23 cellular contexts compared by ENCODE assay signal in genomic region chr6:52675372-52675771, GRCh38. TPM values are rescaled to one million over a fixed set of nuclear protein-coding genes. Genes with fewer than 3 reads are reported as not detected.
DNase-seq lines count a peak whose midpoint lies in the region; ATAC-seq and TF ChIP-seq lines count a peak whose summit lies in the region.
"Had no signal": no experiment of that assay in that cellular context is flagged by ENCODE, and none has a peak within 500 bp of the region (broad histone marks: within the 10 kb centered on the region; RNA-seq: fewer than 3 reads in every experiment).

No MANE protein-coding gene starts in this region.

- in situ Hi-C loops in G401 (cut with HindIII; ENCODE audit: low sequenced_read_pairs) = no loop called here

- DNase-seq in amniotic epithelial cell (ENCODE audit: low read depth) (peak; percentile 2), mesendoderm (peak; percentile 94), endothelial cell (ENCODE audit: low spot score) (no peak), right lobe of liver (no peak), G401 (ENCODE audit: low spot score) (no peak)
- DNase-seq: ACHN; Calu3; CD8-positive, alpha-beta memory T cell; DMS153; H7; KBM-7; NCI-H1092; NCI-H1436 treated with DMSO at 0.1 percent for 48 hours; NCI-H2029 treated with DMSO at 0.1 percent for 48 hours; NCI-H2171 treated with DMSO at 0.1 percent for 48 hours; NCI-H526; PC-9; RPMI8226; SHP77 had no signal

- no peak for TF ChIP-seq POLR2A in right lobe of liver (IDR thresholded peaks at IDR 0.05)

- H3K27me3 ChIP-seq in KMS-11 (ENCODE audit: insufficient read depth, low read depth) (no peaks in the 10 kb centered on the region), mesendoderm (ENCODE audit: insufficient read depth, low read length, poor library complexity) (no peaks in the 10 kb centered on the region), right lobe of liver (no peaks in the 10 kb centered on the region)
- H3K27me3 ChIP-seq: BLaER1 had no signal

- H3K56ac ChIP-seq in mesendoderm (ENCODE audit: low read length) = no peak overlapping the region

- peaks cover 49% of the 10 kb centered on the region for H3K4me1 ChIP-seq in KMS-11 (ENCODE audit: low read depth, poor library complexity, severe bottlenecking)
- H3K4me1 ChIP-seq in mesendoderm (ENCODE audit: control insufficient read depth, low read depth, low read length) = peaks cover 25% of the 10 kb centered on the region
- peaks cover 0 to 20% (median 8%) of the 10 kb centered on the region in 4 donors for H3K4me1 ChIP-seq in right lobe of liver

- no peak overlapping the region for H4K8ac ChIP-seq in mesendoderm (ENCODE audit: low read depth, low read length)

- ATAC-seq in stimulated activated memory B cell treated with anti-CD40 and anti-IgM and Interleukin-4, amounts not matched to agents 10 μg/mL and 1 μg/mL and 100 μg/mL, for 72 hours = no peak
- ATAC-seq in right lobe of liver = no peak

- no CpG with 5 or more reads among the region's 1 CpG for WGBS in mesendoderm (ENCODE audit: extremely low coverage, insufficient coverage, low lambda C conversion rate)
- WGBS in right lobe of liver (ENCODE audit: insufficient coverage, low coverage, low lambda C conversion rate, missing lambda C conversion rate) = no CpG with 5 or more reads among the region's 1 CpG

- no peak overlapping the region for H3K18ac ChIP-seq in mesendoderm (ENCODE audit: low read length)

- H3K27me3 Mint-ChIP-seq in stimulated activated memory B cell treated with anti-CD40 and anti-IgM and Interleukin-4, amounts not matched to agents 10 μg/mL and 1 μg/mL and 100 μg/mL, for 72 hours = no peaks in the 10 kb centered on the region
- H3K27me3 Mint-ChIP-seq in endothelial cell (ENCODE audit: unreplicated experiment) = peaks cover 11% of the 10 kb centered on the region

- no peak overlapping the region for H2BK5ac ChIP-seq in mesendoderm (ENCODE audit: low read length)

- peaks cover 4% of the 10 kb centered on the region for H3K79me1 ChIP-seq in mesendoderm (ENCODE audit: low read length)

- H3K27ac ChIP-seq in KMS-11 (peak overlapping the region; percentile 3; the same call in 1 of the 2 replicates), mesendoderm (ENCODE audit: low read depth, low read length) (no peak overlapping the region), right lobe of liver (no peak overlapping the region)
- H3K27ac ChIP-seq: BLaER1, HL-60, PC-9 had no signal

- 0 out of 2 replicates have a peak, but pooled peaks cover 12% of the 10 kb centered on the region for H3K79me2 ChIP-seq in KMS-11 (ENCODE audit: insufficient read depth, low read depth)
- no peaks in the 10 kb centered on the region for H3K79me2 ChIP-seq in mesendoderm (ENCODE audit: control insufficient read depth, insufficient read depth, low read length)

- H2AFZ ChIP-seq in KMS-11 (ENCODE audit: low read depth) = no peak overlapping the region
- H2AFZ ChIP-seq: PC-9 had no signal

- H3K36me3 ChIP-seq in KMS-11 (ENCODE audit: insufficient read depth) (no peaks in the 10 kb centered on the region), mesendoderm (ENCODE audit: control insufficient read depth, insufficient read depth, low read length) (no peaks in the 10 kb centered on the region), right lobe of liver (peaks cover 0 to 4% (median 0%) of the 10 kb centered on the region in 4 donors)

- intact Hi-C loops in right lobe of liver (cut with DNase I) = no loop called here

- H2AK5ac ChIP-seq in mesendoderm (ENCODE audit: low read length) = no peak overlapping the region

- no peak overlapping the region for H4K5ac ChIP-seq in mesendoderm (ENCODE audit: low read length)

- peaks cover 30% of the 10 kb centered on the region for H3K36me3 Mint-ChIP-seq in stimulated activated memory B cell treated with anti-CD40 and anti-IgM and Interleukin-4, amounts not matched to agents 10 μg/mL and 1 μg/mL and 100 μg/mL, for 72 hours
- H3K36me3 Mint-ChIP-seq in endothelial cell (ENCODE audit: low read depth, unreplicated experiment) = peaks cover 15% of the 10 kb centered on the region

- H3K4me2 ChIP-seq in KMS-11 (peak overlapping the region; percentile 33; the same call in 1 of the 2 replicates), mesendoderm (ENCODE audit: low read length) (no peak overlapping the region)
- H3K4me2 ChIP-seq: BLaER1, PC-9 had no signal

- peaks cover 5% of the 10 kb centered on the region for H3K9me3 Mint-ChIP-seq in stimulated activated memory B cell treated with anti-CD40 and anti-IgM and Interleukin-4, amounts not matched to agents 10 μg/mL and 1 μg/mL and 100 μg/mL, for 72 hours
- no peaks in the 10 kb centered on the region for H3K9me3 Mint-ChIP-seq in endothelial cell (ENCODE audit: unreplicated experiment)
- H3K9me3 Mint-ChIP-seq: CD8-positive, alpha-beta memory T cell had no signal

- H3K4me3 ChIP-seq in KMS-11 (IDR thresholded peaks at IDR 0.05; ENCODE audit: insufficient read depth, low read depth, low read length) (no peak overlapping the region), mesendoderm (ENCODE audit: low read length) (no peak overlapping the region), right lobe of liver (no peak overlapping the region)
- H3K4me3 ChIP-seq: BLaER1, PC-9 had no signal

- H4K20me1 ChIP-seq in KMS-11 (ENCODE audit: insufficient read depth) = no peaks in the 10 kb centered on the region
- H4K20me1 ChIP-seq: BLaER1 had no signal

- H2BK120ac ChIP-seq in mesendoderm (ENCODE audit: low read depth, low read length) = no peak overlapping the region

- H3K9me3 ChIP-seq in right lobe of liver = no peaks in the 10 kb centered on the region
- H3K9me3 ChIP-seq: BLaER1 had no signal

- H3K4ac ChIP-seq in mesendoderm (ENCODE audit: low read depth, low read length) = no peak overlapping the region

- H3K9ac ChIP-seq in KMS-11 (no peak overlapping the region), mesendoderm (ENCODE audit: low read length) (no peak overlapping the region)
- H3K9ac ChIP-seq: BLaER1 had no signal

- no peak overlapping the region for H3K4me3 Mint-ChIP-seq in stimulated activated memory B cell treated with anti-CD40 and anti-IgM and Interleukin-4, amounts not matched to agents 10 μg/mL and 1 μg/mL and 100 μg/mL, for 72 hours
- no peak overlapping the region for H3K4me3 Mint-ChIP-seq in endothelial cell (ENCODE audit: unreplicated experiment)

- H3K4me1 Mint-ChIP-seq in stimulated activated memory B cell treated with anti-CD40 and anti-IgM and Interleukin-4, amounts not matched to agents 10 μg/mL and 1 μg/mL and 100 μg/mL, for 72 hours = peaks cover 39% of the 10 kb centered on the region
- H3K4me1 Mint-ChIP-seq in endothelial cell (ENCODE audit: unreplicated experiment) = peaks cover 5% of the 10 kb centered on the region

- TF ChIP-seq CTCF in KMS-11 (conservative IDR thresholded peaks at IDR 0.05; ENCODE audit: low read depth, low read length) = no peak; the same call in 1 of the 2 replicates
- no peak for TF ChIP-seq CTCF in endothelial cell (IDR thresholded peaks at IDR 0.05; ENCODE audit: unreplicated experiment)
- no peak for TF ChIP-seq CTCF in right lobe of liver (IDR thresholded peaks at IDR 0.05)

- peak overlapping the region; percentile 6 for H3K27ac Mint-ChIP-seq in stimulated activated memory B cell treated with anti-CD40 and anti-IgM and Interleukin-4, amounts not matched to agents 10 μg/mL and 1 μg/mL and 100 μg/mL, for 72 hours
- H3K27ac Mint-ChIP-seq in endothelial cell (ENCODE audit: unreplicated experiment) = no peak overlapping the region

- H2BK15ac ChIP-seq in mesendoderm (replicated peaks; ENCODE audit: low read depth) = no peak overlapping the region

- no peak overlapping the region for H3K23ac ChIP-seq in mesendoderm (ENCODE audit: low read length)

RNA-seq across cellular contexts. Expression of gene TMEM14A, which starts 4.5 kb away (rescaled TPM):
- 9.3 TPM for polyA plus RNA-seq in mesendoderm (2013, experiment 1 of 2)
- polyA plus RNA-seq in mesendoderm (2013, experiment 2 of 2) = 9.7 TPM
- total RNA-seq in endothelial cell (ENCODE audit: unreplicated experiment) (15.2 TPM), right lobe of liver (10 to 100 TPM; 20.7 to 41.2 (median 33.3) TPM)
- 47.1 and 61.1 TPM in 2 replicates for total RNA-seq in G401 (2014; rRNA removed; shearing (Covaris generic))

Comparison
In these comparisons a context has a peak if more than half of its experiments do, and no peak if none do; other contexts are left out.
1. DNase-seq: peak in amniotic epithelial cell (single experiment) and mesendoderm (single experiment); none in endothelial cell (single experiment), right lobe of liver (0 of 3) and G401 (single experiment).